Comparison of ENCODE assay signal across 9 cellular contexts in the genomic region with DNA sequence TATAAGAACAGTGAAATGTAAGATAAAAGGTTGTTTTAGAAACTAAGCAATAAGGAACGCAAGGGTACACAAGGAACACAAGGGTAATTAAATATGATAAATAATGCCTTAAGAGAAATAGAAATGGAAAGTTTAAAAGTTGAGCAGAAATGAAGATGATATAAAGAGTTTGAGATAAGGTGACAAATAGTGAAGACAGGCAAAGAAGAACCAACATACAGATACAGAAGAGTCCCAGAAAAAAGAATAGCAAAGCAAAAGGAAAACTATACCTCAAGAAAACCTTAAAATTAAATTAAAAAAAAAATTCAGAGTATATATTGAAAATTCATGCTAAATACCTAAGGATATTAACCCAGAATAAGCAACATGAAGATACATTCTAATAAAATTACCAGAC.
"Had no signal": no experiment of that assay in that cellular context is flagged by ENCODE, and none has a peak within 500 bp of the region (broad histone marks: within the 10 kb centered on the region; RNA-seq: fewer than 3 reads in every experiment).

No MANE protein-coding gene starts in this region.

- FAIRE-seq: H1, H54, HepG2 had no signal

- ATAC-seq: GM23338, HCT116, HepG2 had no signal

- H3K4me3 ChIP-seq: GM23338 had no signal

- H2AFZ ChIP-seq: GM23338 had no signal

- H3K27ac Mint-ChIP-seq: GM23338, H9, IgD-negative memory B cell had no signal

- H3K4me2 ChIP-seq: GM23338 had no signal

- H3K27me3 Mint-ChIP-seq: IgD-negative memory B cell had no signal

- DNase-seq: H9, KG1 had no signal

- H3K27ac ChIP-seq: HL-60 had no signal

- H3K4me3 Mint-ChIP-seq: GM23338, H9, IgD-negative memory B cell had no signal
